1 cellular context compared by ENCODE assay signal in genomic region chr6:157101166-157101565, GRCh38.
TF ChIP-seq lines count a peak whose summit lies in the region.

No MANE protein-coding gene starts in this region.

TF ChIP-seq in SK-N-SH, 30 proteins besides CTCF, POLR2A, EP300 and RAD21 (continued from another document):
- TF ChIP-seq MAX (IDR thresholded peaks at IDR 0.05; ENCODE audit: low read depth) (no peak), TEAD4 (IDR thresholded peaks at IDR 0.05; ENCODE audit: borderline replicate concordance, insufficient read depth) (no peak), FOXM1 (IDR thresholded peaks at IDR 0.05; ENCODE audit: low read depth) (no peak), IRF3 (IDR thresholded peaks at IDR 0.05; ENCODE audit: low read depth, low read length) (no peak), PBX3 (IDR thresholded peaks at IDR 0.05) (no peak), POLR2AphosphoS5 (IDR thresholded peaks at IDR 0.05; ENCODE audit: low read depth, low read length) (no peak), RFX5 (IDR thresholded peaks at IDR 0.05; ENCODE audit: low read length) (no peak), MEF2A (IDR thresholded peaks at IDR 0.05; ENCODE audit: borderline replicate concordance, low read depth) (no peak), TAF1 (IDR thresholded peaks at IDR 0.05; ENCODE audit: borderline replicate concordance, low read depth, low read length) (no peak), TCF12 (IDR thresholded peaks at IDR 0.05) (no peak)
